In genomic region chr1:207658408-207658807, GRCh38 we compare ENCODE assay signal across 20 cellular contexts. TPM values are rescaled to one million over a fixed set of nuclear protein-coding genes. Genes with fewer than 3 reads are reported as not detected.
DNase-seq lines count a peak whose midpoint lies in the region; ATAC-seq and TF ChIP-seq lines count a peak whose summit lies in the region.
"Had no signal": no experiment of that assay in that cellular context is flagged by ENCODE, and none has a peak within 500 bp of the region (broad histone marks: within the 10 kb centered on the region; RNA-seq: fewer than 3 reads in every experiment).

No MANE protein-coding gene starts in this region.

- H3K4me1 Mint-ChIP-seq in T-helper 17 cell: no peaks in the 10 kb centered on the region
- H3K4me1 Mint-ChIP-seq in endothelial cell (ENCODE audit: unreplicated experiment): no peaks in the 10 kb centered on the region
- H3K4me1 Mint-ChIP-seq in progenitor cell of endocrine pancreas (ENCODE audit: low read depth): peaks cover 22% of the 10 kb centered on the region
- H3K4me1 Mint-ChIP-seq: B cell; CD4-positive, CD25-positive, alpha-beta regulatory T cell; CD8-positive, alpha-beta memory T cell had no signal

- no peaks in the 10 kb centered on the region for H3K9me3 ChIP-seq in T-helper 17 cell (ENCODE audit: control insufficient read depth, low read length, poor library complexity, severe bottlenecking)
- H3K9me3 ChIP-seq: BLaER1 had no signal

- no peak for DNase-seq in T-helper 17 cell
- no peak for DNase-seq in endothelial cell (ENCODE audit: low spot score)
- no peak for DNase-seq in progenitor cell of endocrine pancreas (ENCODE audit: low spot score, unreplicated experiment)
- no peak for DNase-seq in NCI-H2227 (lab: John Stamatoyannopoulos, UW; ENCODE audit: unreplicated experiment)
- DNase-seq in activated effector memory CD4-positive, alpha-beta T cell treated with Interleukin-2 at 50 U/mL for 16 hours: no peak
- no peak for DNase-seq in NCI-H1048 (lab: John Stamatoyannopoulos, UW)
- DNase-seq: Calu3; CD4-positive, CD25-positive, alpha-beta regulatory T cell; CD8-positive, alpha-beta memory T cell; DMS53; DMS79 treated with DMSO at 0.1 percent for 48 hours; GF-D8; GM23248; H9 had no signal

- H3K27ac Mint-ChIP-seq in T-helper 17 cell: peak overlapping the region; percentile 41
- H3K27ac Mint-ChIP-seq in endothelial cell (ENCODE audit: unreplicated experiment): no peak overlapping the region
- no peak overlapping the region for H3K27ac Mint-ChIP-seq in progenitor cell of endocrine pancreas
- H3K27ac Mint-ChIP-seq: B cell; CD8-positive, alpha-beta memory T cell; H9 had no signal

- no peak for ATAC-seq in T-helper 17 cell
- ATAC-seq: HCT116 had no signal

- H3K9me3 Mint-ChIP-seq in endothelial cell (ENCODE audit: unreplicated experiment) (peaks cover 5% of the 10 kb centered on the region), progenitor cell of endocrine pancreas (ENCODE audit: low read depth) (peaks cover 3% of the 10 kb centered on the region)
- H3K9me3 Mint-ChIP-seq: CD8-positive, alpha-beta memory T cell had no signal

- H3K4me3 Mint-ChIP-seq in T-helper 17 cell (no peak overlapping the region), endothelial cell (ENCODE audit: unreplicated experiment) (peak overlapping the region; percentile 33), progenitor cell of endocrine pancreas (ENCODE audit: low read depth) (peak overlapping the region; percentile 0)
- H3K4me3 Mint-ChIP-seq: B cell; CD4-positive, CD25-positive, alpha-beta regulatory T cell; CD8-positive, alpha-beta memory T cell; H9 had no signal

- TF ChIP-seq CTCF in endothelial cell (IDR thresholded peaks at IDR 0.05; ENCODE audit: unreplicated experiment): no peak
- TF ChIP-seq CTCF in progenitor cell of endocrine pancreas (IDR thresholded peaks at IDR 0.05; ENCODE audit: unreplicated experiment): no peak

- H3K36me3 Mint-ChIP-seq in T-helper 17 cell (ENCODE audit: low read depth): peaks cover 3% of the 10 kb centered on the region
- peaks cover 36% of the 10 kb centered on the region for H3K36me3 Mint-ChIP-seq in endothelial cell (ENCODE audit: low read depth, unreplicated experiment)
- no peaks in the 10 kb centered on the region for H3K36me3 Mint-ChIP-seq in progenitor cell of endocrine pancreas (ENCODE audit: insufficient read depth)
- H3K36me3 Mint-ChIP-seq: CD4-positive, CD25-positive, alpha-beta regulatory T cell; CD8-positive, alpha-beta memory T cell had no signal

- H3K27me3 Mint-ChIP-seq in T-helper 17 cell: peaks cover 33% of the 10 kb centered on the region
- no peaks in the 10 kb centered on the region for H3K27me3 Mint-ChIP-seq in endothelial cell (ENCODE audit: unreplicated experiment)
- H3K27me3 Mint-ChIP-seq in progenitor cell of endocrine pancreas: no peaks in the 10 kb centered on the region
- H3K27me3 Mint-ChIP-seq: B cell had no signal

RNA-seq across cellular contexts. Expression of gene CR1L, which starts 13.5 kb away (rescaled TPM):
- under 1 TPM in 1 of 2 donors, not detected in 1; 0.81 TPM for total RNA-seq in T-helper 17 cell
- 48.0 TPM for total RNA-seq in endothelial cell (ENCODE audit: unreplicated experiment)
- total RNA-seq in progenitor cell of endocrine pancreas: not detected in 2 replicates
- total RNA-seq: A172; Calu3; CD4-positive, CD25-positive, alpha-beta regulatory T cell; CD8-positive, alpha-beta memory T cell; G401; GM23248; H1 had no signal

Comparison
In these comparisons a context has a peak if more than half of its experiments do, and no peak if none do; other contexts are left out.
1. RNA of gene CR1L, which starts 13.5 kb away (total RNA-seq): 48.0 TPM in endothelial cell (single experiment); 0.81 TPM in T-helper 17 cell and not detected in progenitor cell of endocrine pancreas; every median in the first group is over 10 times any median in the second.